ENCODE assay signal across 9 cellular contexts in the genomic region with DNA sequence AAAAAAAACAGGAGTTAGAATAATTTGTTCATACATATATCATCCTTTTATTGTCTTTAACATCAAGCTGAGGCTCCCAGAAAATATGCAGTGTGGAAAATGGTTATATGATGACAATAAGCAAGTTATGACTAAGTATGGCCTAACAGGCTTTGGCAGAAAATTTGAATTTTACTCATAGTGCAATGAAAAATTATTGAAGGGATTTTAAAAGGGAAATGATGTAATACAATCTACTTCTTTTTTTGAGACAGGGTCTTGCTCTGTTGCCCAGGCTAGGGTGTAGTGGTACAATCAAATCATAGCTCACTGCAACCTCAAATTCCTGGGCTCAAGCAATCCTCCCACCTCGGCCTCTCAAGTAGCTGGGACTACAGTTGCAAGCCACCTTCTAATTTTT.
A peak's percentile ranks its signal among the peaks of the same experiment; 100 is the strongest.
DNase-seq lines count a peak whose midpoint lies in the region; ATAC-seq and TF ChIP-seq lines count a peak whose summit lies in the region.
"Had no signal": no experiment of that assay in that cellular context is flagged by ENCODE, and none has a peak within 500 bp of the region (broad histone marks: within the 10 kb centered on the region; RNA-seq: fewer than 3 reads in every experiment).

No MANE protein-coding gene starts in this region.

- H3K4me3 ChIP-seq in Panc1 (ENCODE audit: low read depth in 2 of 2, low read length in 2 of 2) (no peak overlapping the region), parathyroid adenoma (ENCODE audit: low read depth, low read length) (peak overlapping the region; percentile 8), left ventricle myocardium inferior (no peak overlapping the region)

- POLR2A ChIA-PET in Panc1 (lab: Charles Lee), result no interaction called here

- H3K36me3 ChIP-seq in Panc1 (ENCODE audit: control insufficient read depth, insufficient read depth, low read length) (peaks cover 11% of the 10 kb centered on the region), parathyroid adenoma (ENCODE audit: control insufficient read depth, insufficient read depth, low read length) (no peaks in the 10 kb centered on the region), left ventricle myocardium inferior (peaks cover 45% of the 10 kb centered on the region)

- peak overlapping the region; percentile 32 for H3K4me2 ChIP-seq in parathyroid adenoma (ENCODE audit: low read length)

- H3K4me1 ChIP-seq in Panc1 (ENCODE audit: control insufficient read depth, insufficient read depth, low read length), result peaks cover 26% of the 10 kb centered on the region
- H3K4me1 ChIP-seq in parathyroid adenoma, result no peaks in the 10 kb centered on the region
- peaks cover 5% of the 10 kb centered on the region for H3K4me1 ChIP-seq in left ventricle myocardium inferior

- peak; percentile 18 for ATAC-seq in HG02798 (IDR thresholded peaks at IDR 0.05; ENCODE audit: poor library complexity, unreplicated experiment)
- no peak for ATAC-seq in Panc1

- H3K79me2 ChIP-seq in parathyroid adenoma, result no peaks in the 10 kb centered on the region

- DNase-seq in DMS53 (lab: John Stamatoyannopoulos, UW) (peak; percentile 28), DMS53 treated with DMSO at 0.1 percent for 48 hours (lab: John Stamatoyannopoulos, UW; ENCODE audit: unreplicated experiment) (no peak), Panc1 (ENCODE audit: low read depth, low spot score) (no peak), left ventricle myocardium inferior (no peak), cerebellar nuclear complex (lab: John Stamatoyannopoulos, UW) (no peak), SIG-M5 (lab: John Stamatoyannopoulos, UW) (no peak)
- DNase-seq: 8988T had no signal

- peak overlapping the region; percentile 84 for H3K27ac ChIP-seq in Panc1 (ENCODE audit: low read length)
- H3K27ac ChIP-seq in parathyroid adenoma, result no peak overlapping the region
- H3K27ac ChIP-seq in left ventricle myocardium inferior (replicated peaks), result no peak overlapping the region

- CTCF ChIA-PET in Panc1 (lab: Charles Lee), result interaction anchor here (0.8 kb wide), 1 partner anchor 236 kb away, joined by 3 read pairs; no protein-coding TSS in a partner anchor

- no TSS peak for BruUV-seq in Panc1 (replicated peaks; lab: Mats Ljungman, UMichigan)

- in situ Hi-C loops in Panc1 (cut with HindIII; ENCODE audit: low pct_unique_long_range_greater_than_20kb, low sequenced_read_pairs), result no loop called here

- intact Hi-C loops in Panc1 (cut with micrococcal nuclease; ENCODE audit: unreplicated experiment), result no loop called here
- intact Hi-C loops in left ventricle myocardium inferior (cut with micrococcal nuclease), result no loop called here

- no peak overlapping the region for H3K9ac ChIP-seq in parathyroid adenoma

- H3K27me3 ChIP-seq in Panc1 (ENCODE audit: control insufficient read depth, insufficient read depth, low read length) (no peaks in the 10 kb centered on the region), parathyroid adenoma (ENCODE audit: control insufficient read depth, insufficient read depth, low read length) (no peaks in the 10 kb centered on the region), left ventricle myocardium inferior (ENCODE audit: low read depth) (no peaks in the 10 kb centered on the region)

- H2AFZ ChIP-seq in parathyroid adenoma, result no peak overlapping the region

- H3K9me3 ChIP-seq in Panc1 (ENCODE audit: control insufficient read depth, insufficient read depth, low read depth, low read length), result no peaks in the 10 kb centered on the region
- no peaks in the 10 kb centered on the region for H3K9me3 ChIP-seq in parathyroid adenoma (ENCODE audit: control insufficient read depth, low read length)
- H3K9me3 ChIP-seq in left ventricle myocardium inferior (replicated peaks), result no peaks in the 10 kb centered on the region

- TF ChIP-seq CTCF in Panc1 (IDR thresholded peaks at IDR 0.05), result no peak
- no peak for TF ChIP-seq CTCF in parathyroid adenoma (IDR thresholded peaks at IDR 0.05)
- no peak for TF ChIP-seq CTCF in left ventricle myocardium inferior (IDR thresholded peaks at IDR 0.05; ENCODE audit: borderline replicate concordance)
